9 cellular contexts compared by ENCODE assay signal in the genomic region with DNA sequence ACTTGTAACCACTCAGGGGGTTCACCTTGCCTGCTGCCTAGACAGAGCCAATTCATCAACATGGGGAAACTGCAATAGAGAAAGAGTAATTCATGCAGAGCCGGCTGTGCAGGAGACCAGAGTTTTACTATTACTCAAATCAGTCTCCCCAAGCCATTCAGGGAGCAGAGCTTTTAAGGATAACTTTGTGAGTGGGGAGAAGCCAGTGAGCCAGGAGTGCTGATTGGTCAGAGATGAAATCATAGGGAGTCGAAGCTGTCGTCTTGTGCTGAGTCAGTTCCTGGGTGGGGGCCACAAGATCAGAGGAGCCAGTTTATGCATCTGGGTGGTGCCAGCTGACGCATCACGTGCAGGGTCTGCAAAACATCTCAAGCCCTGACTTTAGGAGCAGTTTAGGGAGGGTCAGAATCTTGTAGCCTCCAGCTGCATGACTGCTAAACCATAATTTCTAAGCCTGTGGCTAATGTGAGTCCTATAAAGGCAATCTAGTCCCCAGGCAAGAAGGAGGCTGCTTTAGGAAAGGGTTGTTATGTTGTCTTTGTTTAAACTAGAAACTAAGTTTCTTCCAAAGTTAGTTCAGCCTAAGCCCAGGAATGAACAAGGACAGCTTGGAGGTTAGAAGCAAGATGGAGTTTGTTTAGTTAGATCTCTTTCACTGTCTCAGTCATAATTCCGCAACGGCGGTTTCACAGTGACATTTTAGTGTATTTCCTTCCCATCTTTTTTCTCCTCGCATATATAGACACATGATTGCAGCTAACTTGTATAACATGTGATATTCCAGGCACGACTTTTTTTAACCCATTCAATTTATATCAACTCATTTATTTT.
DNase-seq lines count a peak whose midpoint lies in the region; ATAC-seq and TF ChIP-seq lines count a peak whose summit lies in the region.
"Had no signal": no experiment of that assay in that cellular context is flagged by ENCODE, and none has a peak within 500 bp of the region (broad histone marks: within the 10 kb centered on the region; RNA-seq: fewer than 3 reads in every experiment).

No MANE protein-coding gene starts in this region.

- in situ Hi-C loops in GM13976 (cut with MboI; ENCODE audit: low sequenced_read_pairs, unreplicated experiment), result no loop called here

- TF ChIP-seq EP300 in Ishikawa (IDR thresholded peaks at IDR 0.05; ENCODE audit: borderline replicate concordance), result no peak

- TF ChIP-seq CTCF in WERI-Rb-1 (IDR thresholded peaks at IDR 0.05; ENCODE audit: low read depth, low read length) (no peak), lower lobe of right lung (IDR thresholded peaks at IDR 0.05) (no peak), GM13976 (IDR thresholded peaks at IDR 0.05; ENCODE audit: borderline replicate concordance, control extremely low read depth, extremely low read depth, insufficient read depth, missing control alignments) (no peak)

- H3K4me3 ChIP-seq in WERI-Rb-1 (ENCODE audit: low read depth, low read length) (no peak overlapping the region), lower lobe of right lung (no peak overlapping the region)
- H3K4me3 ChIP-seq: Peyer's patch had no signal

- H3K9me3 ChIP-seq in WERI-Rb-1 (ENCODE audit: severe bottlenecking) (no peaks in the 10 kb centered on the region), lower lobe of right lung (no peaks in the 10 kb centered on the region)
- H3K9me3 ChIP-seq: Peyer's patch had no signal

- intact Hi-C loops in lower lobe of right lung (cut with DNase I), result no loop called here

- peaks cover 17% of the 10 kb centered on the region for H3K4me1 ChIP-seq in lower lobe of right lung

- no peaks in the 10 kb centered on the region for H3K36me3 ChIP-seq in WERI-Rb-1
- H3K36me3 ChIP-seq in lower lobe of right lung, result no peaks in the 10 kb centered on the region
- H3K36me3 ChIP-seq: Peyer's patch had no signal

- H3K27me3 ChIP-seq in WERI-Rb-1 (ENCODE audit: insufficient read depth, low read depth, severe bottlenecking) (no peaks in the 10 kb centered on the region), lower lobe of right lung (ENCODE audit: low read depth) (no peaks in the 10 kb centered on the region)
- H3K27me3 ChIP-seq: Peyer's patch had no signal

- DNase-seq in WERI-Rb-1 (peak; percentile 44), epithelial cell of prostate (ENCODE audit: low read depth, low spot score) (peak; percentile 26), lower lobe of right lung (no peak), GM13976 (ENCODE audit: low spot score) (no peak), AML-193 (lab: John Stamatoyannopoulos, UW) (no peak), NCI-H146 (lab: John Stamatoyannopoulos, UW) (no peak)
- DNase-seq in stimulated activated CD4-positive, alpha-beta T cell treated with anti-CD3 and anti-CD28 coated beads, Interleukin-4, amount 100 ng/mL, for 1 hour, result peak; percentile 59

- TF ChIP-seq RAD21 in Ishikawa (IDR thresholded peaks at IDR 0.05; ENCODE audit: low read depth), result no peak

- no peak for ATAC-seq in lower lobe of right lung

- H3K27ac ChIP-seq in WERI-Rb-1 (peak overlapping the region; percentile 40; the same call in 1 of the 2 replicates), epithelial cell of prostate (peak overlapping the region; percentile 62), lower lobe of right lung (no peak overlapping the region)

TF ChIP-seq in Ishikawa, 13 proteins besides CTCF, POLR2A, EP300 and RAD21:
- TF ChIP-seq, protein P1, sequence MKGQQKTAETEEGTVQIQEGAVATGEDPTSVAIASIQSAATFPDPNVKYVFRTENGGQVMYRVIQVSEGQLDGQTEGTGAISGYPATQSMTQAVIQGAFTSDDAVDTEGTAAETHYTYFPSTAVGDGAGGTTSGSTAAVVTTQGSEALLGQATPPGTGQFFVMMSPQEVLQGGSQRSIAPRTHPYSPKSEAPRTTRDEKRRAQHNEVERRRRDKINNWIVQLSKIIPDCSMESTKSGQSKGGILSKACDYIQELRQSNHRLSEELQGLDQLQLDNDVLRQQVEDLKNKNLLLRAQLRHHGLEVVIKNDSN (IDR thresholded peaks at IDR 0.05), result peak; percentile 87
- no peak for TF ChIP-seq NFIC (IDR thresholded peaks at IDR 0.05)

Comparison
In these comparisons a context has a peak if more than half of its experiments do, and no peak if none do; other contexts are left out.
1. DNase-seq: peak in WERI-Rb-1 (single experiment), epithelial cell of prostate (single experiment) and stimulated activated CD4-positive, alpha-beta T cell treated with anti-CD3 and anti-CD28 coated beads, Interleukin-4, amount 100 ng/mL, for 1 hour (single experiment); none in lower lobe of right lung (single experiment), GM13976 (single experiment), AML-193 (0 of 2) and NCI-H146 (single experiment).